In the genomic region with DNA sequence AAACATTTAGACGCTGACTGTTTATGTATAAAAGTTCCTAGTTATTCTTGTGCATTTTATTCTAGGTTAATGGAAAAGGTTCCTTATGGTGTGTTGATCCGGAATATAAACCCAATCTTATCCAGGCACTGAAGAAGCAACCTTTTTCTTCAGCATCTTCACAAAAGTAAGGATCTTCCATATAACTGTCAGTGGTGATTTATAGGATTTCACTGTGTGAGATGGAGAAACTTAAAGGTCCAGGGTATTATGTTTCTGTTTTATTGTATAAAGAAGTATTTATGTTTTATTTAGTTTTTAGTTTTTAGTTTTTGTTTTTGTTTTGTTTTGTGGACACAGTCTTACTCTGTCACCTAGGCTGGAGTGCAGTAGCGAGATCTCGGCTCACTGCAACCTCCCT, we compare ENCODE assay signal across 1 cellular context.
TF ChIP-seq lines count a peak whose summit lies in the region.

No MANE protein-coding gene starts in this region.

TF ChIP-seq in WTC11, 78 proteins besides CTCF, POLR2A, EP300 and RAD21 (continued from another document):
- TF ChIP-seq, protein P1, sequence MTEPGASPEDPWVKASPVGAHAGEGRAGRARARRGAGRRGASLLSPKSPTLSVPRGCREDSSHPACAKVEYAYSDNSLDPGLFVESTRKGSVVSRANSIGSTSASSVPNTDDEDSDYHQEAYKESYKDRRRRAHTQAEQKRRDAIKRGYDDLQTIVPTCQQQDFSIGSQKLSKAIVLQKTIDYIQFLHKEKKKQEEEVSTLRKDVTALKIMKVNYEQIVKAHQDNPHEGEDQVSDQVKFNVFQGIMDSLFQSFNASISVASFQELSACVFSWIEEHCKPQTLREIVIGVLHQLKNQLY (CRISPR knock-in tag; IDR thresholded peaks at IDR 0.05) = no peak
- no peak for TF ChIP-seq GRHL2 (CRISPR knock-in tag; IDR thresholded peaks at IDR 0.05; ENCODE audit: insufficient replicate concordance, severe bottlenecking)
- TF ChIP-seq FOXP1 (CRISPR knock-in tag; IDR thresholded peaks at IDR 0.05; ENCODE audit: borderline replicate concordance) = no peak
- TF ChIP-seq, protein P2, sequence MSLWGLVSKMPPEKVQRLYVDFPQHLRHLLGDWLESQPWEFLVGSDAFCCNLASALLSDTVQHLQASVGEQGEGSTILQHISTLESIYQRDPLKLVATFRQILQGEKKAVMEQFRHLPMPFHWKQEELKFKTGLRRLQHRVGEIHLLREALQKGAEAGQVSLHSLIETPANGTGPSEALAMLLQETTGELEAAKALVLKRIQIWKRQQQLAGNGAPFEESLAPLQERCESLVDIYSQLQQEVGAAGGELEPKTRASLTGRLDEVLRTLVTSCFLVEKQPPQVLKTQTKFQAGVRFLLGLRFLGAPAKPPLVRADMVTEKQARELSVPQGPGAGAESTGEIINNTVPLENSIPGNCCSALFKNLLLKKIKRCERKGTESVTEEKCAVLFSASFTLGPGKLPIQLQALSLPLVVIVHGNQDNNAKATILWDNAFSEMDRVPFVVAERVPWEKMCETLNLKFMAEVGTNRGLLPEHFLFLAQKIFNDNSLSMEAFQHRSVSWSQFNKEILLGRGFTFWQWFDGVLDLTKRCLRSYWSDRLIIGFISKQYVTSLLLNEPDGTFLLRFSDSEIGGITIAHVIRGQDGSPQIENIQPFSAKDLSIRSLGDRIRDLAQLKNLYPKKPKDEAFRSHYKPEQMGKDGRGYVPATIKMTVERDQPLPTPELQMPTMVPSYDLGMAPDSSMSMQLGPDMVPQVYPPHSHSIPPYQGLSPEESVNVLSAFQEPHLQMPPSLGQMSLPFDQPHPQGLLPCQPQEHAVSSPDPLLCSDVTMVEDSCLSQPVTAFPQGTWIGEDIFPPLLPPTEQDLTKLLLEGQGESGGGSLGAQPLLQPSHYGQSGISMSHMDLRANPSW (CRISPR knock-in tag; conservative IDR thresholded peaks at IDR 0.05; ENCODE audit: low read depth) = no peak
- TF ChIP-seq ZNF263 (CRISPR knock-in tag; IDR thresholded peaks at IDR 0.05; ENCODE audit: low read depth) = no peak
- TF ChIP-seq ZNF219 (CRISPR knock-in tag; IDR thresholded peaks at IDR 0.05; ENCODE audit: borderline replicate concordance) = no peak
- TF ChIP-seq, protein P3, sequence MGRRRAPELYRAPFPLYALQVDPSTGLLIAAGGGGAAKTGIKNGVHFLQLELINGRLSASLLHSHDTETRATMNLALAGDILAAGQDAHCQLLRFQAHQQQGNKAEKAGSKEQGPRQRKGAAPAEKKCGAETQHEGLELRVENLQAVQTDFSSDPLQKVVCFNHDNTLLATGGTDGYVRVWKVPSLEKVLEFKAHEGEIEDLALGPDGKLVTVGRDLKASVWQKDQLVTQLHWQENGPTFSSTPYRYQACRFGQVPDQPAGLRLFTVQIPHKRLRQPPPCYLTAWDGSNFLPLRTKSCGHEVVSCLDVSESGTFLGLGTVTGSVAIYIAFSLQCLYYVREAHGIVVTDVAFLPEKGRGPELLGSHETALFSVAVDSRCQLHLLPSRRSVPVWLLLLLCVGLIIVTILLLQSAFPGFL (CRISPR knock-in tag; IDR thresholded peaks at IDR 0.05; ENCODE audit: borderline replicate concordance) = no peak
